ENCODE assay signal across 8 cellular contexts in the genomic region with DNA sequence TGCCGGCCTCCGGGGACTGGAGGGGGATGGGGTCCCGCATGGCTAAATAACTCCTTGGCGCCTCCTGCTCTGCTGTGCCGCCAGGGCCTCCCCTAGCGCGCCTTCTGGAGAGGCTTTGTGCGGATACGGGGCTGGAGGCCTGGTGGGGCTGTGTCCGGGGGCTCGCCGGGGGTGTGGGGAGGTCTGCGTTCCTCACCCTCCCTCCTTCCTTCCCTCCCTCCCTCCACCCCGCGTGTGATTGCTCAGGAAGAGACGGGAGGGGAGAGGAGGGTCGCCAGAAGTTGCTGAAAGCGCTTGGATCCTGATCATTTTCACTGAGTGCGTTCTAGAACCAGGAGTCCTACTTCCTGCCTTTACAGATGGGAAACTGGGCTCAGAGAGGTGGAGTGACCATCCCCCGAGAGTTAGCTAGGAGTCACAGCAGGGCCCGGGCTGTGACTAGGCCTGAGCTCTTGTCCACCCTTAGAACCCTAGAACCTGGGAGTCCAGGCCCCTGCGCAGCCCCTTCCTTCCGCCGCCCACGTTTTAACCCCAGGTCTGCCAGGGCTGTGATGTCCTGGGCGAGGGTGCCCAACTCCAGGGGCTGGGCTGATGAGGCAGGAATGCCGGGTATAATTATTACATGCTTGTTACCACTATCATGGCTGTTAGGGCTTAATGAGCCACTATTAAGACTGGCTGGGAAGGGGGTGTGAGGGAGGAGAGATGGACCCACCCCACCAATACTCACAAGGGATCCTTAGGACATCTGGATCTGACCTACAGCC. TPM values are rescaled to one million over a fixed set of nuclear protein-coding genes. Genes with fewer than 3 reads are reported as not detected.
DNase-seq lines count a peak whose midpoint lies in the region; ATAC-seq and TF ChIP-seq lines count a peak whose summit lies in the region.

No MANE protein-coding gene starts in this region.

- DNase-seq in BJ (ENCODE audit: low read depth) (no peak), cerebellar cortex (ENCODE audit: low spot score) (peak; percentile 84), lung (ENCODE audit: low spot score) (no peak), SIG-M5 treated with dmso at 0.1 percent for 504 hours (lab: John Stamatoyannopoulos, UW; ENCODE audit: unreplicated experiment) (no peak)

- H3K27me3 ChIP-seq in BJ (ENCODE audit: control insufficient read depth, insufficient read depth, low read length): no peaks in the 10 kb centered on the region
- no peaks in the 10 kb centered on the region for H3K27me3 ChIP-seq in OCI-LY3 (ENCODE audit: low read depth, low read length)
- no peaks in the 10 kb centered on the region for H3K27me3 ChIP-seq in lung (ENCODE audit: control insufficient read depth, insufficient read depth)
- no peaks in the 10 kb centered on the region for H3K27me3 ChIP-seq in thymus (ENCODE audit: control insufficient read depth, insufficient read depth)

- H3K4me1 ChIP-seq in OCI-LY3 (ENCODE audit: low read length): peaks cover 27% of the 10 kb centered on the region
- peaks cover 0 to 19% of the 10 kb centered on the region in 2 donors for H3K4me1 ChIP-seq in lung (ENCODE audit: control insufficient read depth in 2 of 2, insufficient read depth in 2 of 2, low read length in 2 of 2)
- peaks cover 9% of the 10 kb centered on the region for H3K4me1 ChIP-seq in thymus (ENCODE audit: control insufficient read depth, insufficient read depth, low read length)

- 1 to 3% methylated on average over 25 to 27 of the region's 27 CpGs for WGBS in lung, 2 donors
- WGBS in thymus: 8% methylated on average over 27 of the region's 27 CpGs

- peaks cover 46% of the 10 kb centered on the region for H3K79me2 ChIP-seq in OCI-LY3 (ENCODE audit: low read length)

- peaks cover 11% of the 10 kb centered on the region for H3K36me3 ChIP-seq in BJ (ENCODE audit: control insufficient read depth, insufficient read depth, low read length)
- peaks cover 20% of the 10 kb centered on the region for H3K36me3 ChIP-seq in OCI-LY3 (replicated peaks; ENCODE audit: low read depth, low read length)
- peaks cover 0 to 11% of the 10 kb centered on the region in 2 donors for H3K36me3 ChIP-seq in lung (ENCODE audit: control insufficient read depth in 2 of 2, insufficient read depth in 2 of 2, low read length in 2 of 2)
- H3K36me3 ChIP-seq in thymus (ENCODE audit: control insufficient read depth, insufficient read depth): peaks cover 12% of the 10 kb centered on the region

- ATAC-seq in lung (ENCODE audit: insufficient read depth, low FRiP score) (no peak), GM21737 (IDR thresholded peaks at IDR 0.05; ENCODE audit: unreplicated experiment) (no peak)

- peak overlapping the region; percentile 92 for H3K9ac ChIP-seq in OCI-LY3 (ENCODE audit: low read length)

- peak; percentile 40 for TF ChIP-seq CTCF in BJ (IDR thresholded peaks at IDR 0.05; ENCODE audit: insufficient read depth, low read depth, low read length)
- no peak for TF ChIP-seq CTCF in OCI-LY3 (IDR thresholded peaks at IDR 0.05; ENCODE audit: low read depth, low read length)
- no peak for TF ChIP-seq CTCF in lung (IDR thresholded peaks at IDR 0.05; ENCODE audit: control extremely low read depth, extremely low read depth)

- H3K27ac ChIP-seq in OCI-LY3 (ENCODE audit: low read length) (peak overlapping the region; percentile 88), lung (ENCODE audit: low read depth in 1 of 2, low read length in 1 of 2) (peak overlapping the region; percentile 93 to 94), thymus (ENCODE audit: low read depth) (peak overlapping the region; percentile 97)

- H3K4me3 ChIP-seq in BJ (ENCODE audit: low read depth, low read length) (peak overlapping the region; percentile 53), OCI-LY3 (ENCODE audit: low read length) (peak overlapping the region; percentile 79), lung (no peak overlapping the region), thymus (ENCODE audit: low read length) (peak overlapping the region; percentile 65)

- peaks cover 16% of the 10 kb centered on the region for H4K20me1 ChIP-seq in OCI-LY3 (ENCODE audit: insufficient read depth, low read length)

- H2AFZ ChIP-seq in OCI-LY3 (ENCODE audit: low read depth, low read length): no peak overlapping the region

- CTCF ChIA-PET in BJ (lab: Yijun Ruan, JAX): interaction anchor here (0.6 to 11.5 kb wide), 8 partner anchors 17 to 114 kb away, joined by 3 to 252 read pairs (median 3); no protein-coding TSS in a partner anchor

- peak; percentile 3 for TF ChIP-seq POLR2A in GM19099 (IDR thresholded peaks at IDR 0.05; ENCODE audit: extremely low read depth, insufficient read length, low read depth)

- peak overlapping the region; percentile 99 for H3K4me2 ChIP-seq in OCI-LY3 (ENCODE audit: low read length)

- H3K9me3 ChIP-seq in OCI-LY3 (ENCODE audit: insufficient read depth, low read length) (no peaks in the 10 kb centered on the region), lung (ENCODE audit: control insufficient read depth in 2 of 2, insufficient read depth in 1 of 2, low read length in 1 of 2) (peaks cover 0 to 2% of the 10 kb centered on the region in 2 donors), thymus (ENCODE audit: control insufficient read depth) (no peaks in the 10 kb centered on the region)

- POLR2A ChIA-PET in BJ (lab: Charles Lee): interaction anchor here (0.5 to 3.4 kb wide), 10 partner anchors 10 to 135 kb away, joined by 3 to 41 read pairs (median 6); a partner anchor contains a TSS

RNA-seq across cellular contexts. Expression of a gene that starts 0.8 kb away (rescaled TPM):
- polyA plus RNA-seq in BJ (2011; rRNA removed) (92.0 and 124 TPM in 2 replicates), lung (100 to 1,000 TPM; 161 to 204 TPM), thymus (88.3 TPM)
- polyA minus RNA-seq in BJ (2011; rRNA and poly(A)+ RNA removed): 29.6 and 35.4 TPM in 2 replicates
- 100 to 1,000 TPM; 209 to 290 TPM for total RNA-seq in lung

RNA-seq across cellular contexts. Expression of a gene that starts 8.0 kb away (rescaled TPM):
- polyA plus RNA-seq in BJ (2011; rRNA removed): 0.82 and 1.5 TPM in 2 replicates
- 1.5 and 2.4 TPM in 2 replicates for polyA minus RNA-seq in BJ (2011; rRNA and poly(A)+ RNA removed)
- 1 to 10 TPM; 1.3 to 5.5 TPM for total RNA-seq in lung
- 1 to 10 TPM in 1 of 2 donors, under 1 TPM in 1; 0.69 to 5.2 TPM for polyA plus RNA-seq in lung
- polyA plus RNA-seq in thymus: 5.0 TPM

RNA-seq across cellular contexts. Expression of a gene that starts 40.7 kb away (rescaled TPM):
- 94.7 and 99.8 TPM in 2 replicates for polyA plus RNA-seq in BJ (2011; rRNA removed)
- 20.3 and 29.5 TPM in 2 replicates for polyA minus RNA-seq in BJ (2011; rRNA and poly(A)+ RNA removed)
- 100 to 1,000 TPM in 1 of 2 donors, 10 to 100 TPM in 1; 67.7 to 114 TPM for total RNA-seq in lung
- 100 to 1,000 TPM; 114 to 217 TPM for polyA plus RNA-seq in lung
- 147 TPM for polyA plus RNA-seq in thymus

RNA-seq across cellular contexts. Expression of a gene that starts 56.0 kb away (rescaled TPM):
- polyA plus RNA-seq in BJ (2011; rRNA removed) (0.06 and 0.12 TPM in 2 replicates), lung (1 to 10 TPM in 1 of 2 donors, under 1 TPM in 1; 0.32 to 4.8 TPM), thymus (0.34 TPM)
- polyA minus RNA-seq in BJ (2011; rRNA and poly(A)+ RNA removed): not detected in 2 replicates
- total RNA-seq in lung: 10 to 100 TPM in 1 of 2 donors, 1 to 10 TPM in 1; 3.6 to 32.4 TPM

RNA-seq across cellular contexts. Expression of a gene that starts 58.2 kb away (rescaled TPM):
- 30.7 and 32.2 TPM in 2 replicates for polyA plus RNA-seq in BJ (2011; rRNA removed)
- polyA minus RNA-seq in BJ (2011; rRNA and poly(A)+ RNA removed): 58.0 and 104 TPM in 2 replicates
- 10 to 100 TPM; 14.0 to 41.6 TPM for total RNA-seq in lung
- 10 to 100 TPM; 13.0 to 15.9 TPM for polyA plus RNA-seq in lung
- 14.8 TPM for polyA plus RNA-seq in thymus
